In the genomic region with DNA sequence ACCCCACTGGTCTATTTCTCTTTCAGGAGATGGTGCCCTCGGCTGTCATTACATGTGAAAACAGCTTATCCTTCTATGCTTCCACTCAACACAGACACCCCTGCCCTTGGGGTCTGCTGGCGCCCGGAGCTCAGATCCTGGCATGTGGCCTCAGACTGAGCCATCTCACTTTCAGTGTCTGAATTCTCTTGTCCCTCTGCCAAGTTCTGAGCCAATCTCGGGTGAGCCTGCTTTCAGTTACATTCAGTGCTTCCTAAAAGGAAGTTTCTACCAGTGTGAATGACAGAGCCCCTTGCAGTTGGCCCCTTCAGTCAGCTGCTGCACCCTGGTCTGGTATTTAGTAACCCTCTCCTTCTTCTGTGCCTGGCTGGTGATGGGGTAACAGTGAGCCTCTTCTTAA, we compare ENCODE assay signal across 10 cellular contexts.
DNase-seq lines count a peak whose midpoint lies in the region; ATAC-seq and TF ChIP-seq lines count a peak whose summit lies in the region.
"Had no signal": no experiment of that assay in that cellular context is flagged by ENCODE, and none has a peak within 500 bp of the region (broad histone marks: within the 10 kb centered on the region; RNA-seq: fewer than 3 reads in every experiment).

No MANE protein-coding gene starts in this region.

- no peaks in the 10 kb centered on the region for H3K9me2 ChIP-seq in MM.1S (replicated peaks; ENCODE audit: insufficient read depth, low read length)
- no peaks in the 10 kb centered on the region for H3K9me2 ChIP-seq in PC-3 (replicated peaks; ENCODE audit: low read length)

- H3K4me3 ChIP-seq in MM.1S (ENCODE audit: low read length) (no peak overlapping the region; the same call in 1 of the 2 replicates), mucosa of descending colon (no peak overlapping the region), PC-3 (ENCODE audit: low read length) (no peak overlapping the region), Caco-2 (ENCODE audit: low read depth, low read length) (no peak overlapping the region)

- TF ChIP-seq CTCF in CD14-positive monocyte (IDR thresholded peaks at IDR 0.05) = no peak
- no peak for TF ChIP-seq CTCF in MM.1S (IDR thresholded peaks at IDR 0.05; ENCODE audit: low read length)
- TF ChIP-seq CTCF in chondrocyte (IDR thresholded peaks at IDR 0.05) = peak; percentile 20
- no peak for TF ChIP-seq CTCF in mucosa of descending colon (IDR thresholded peaks at IDR 0.05)
- no peak for TF ChIP-seq CTCF in PC-3 (conservative IDR thresholded peaks at IDR 0.05; ENCODE audit: low read depth, low read length)
- TF ChIP-seq CTCF in Caco-2 (IDR thresholded peaks at IDR 0.05; ENCODE audit: insufficient read depth in 1 of 2, low read depth in 1 of 2, low read length in 1 of 2, severe bottlenecking in 1 of 2, unreplicated experiment in 1 of 2) = no peak

- H3K27ac Mint-ChIP-seq in CD14-positive monocyte (peak overlapping the region in 6 of 7 donors; percentile 34 to 81 (median 72)), chondrocyte (ENCODE audit: unreplicated experiment) (peak overlapping the region; percentile 89), Caco-2 (ENCODE audit: unreplicated experiment) (no peak overlapping the region)
- H3K27ac Mint-ChIP-seq in activated naive CD8-positive, alpha-beta T cell treated with anti-CD3 and anti-CD28 coated beads, Interleukin-2, amount 50 U/mL, for 24 hours = no peak overlapping the region

- POLR2A ChIA-PET in PC-3 (lab: Charles Lee; ENCODE audit: unreplicated experiment) = no interaction called here
- POLR2A ChIA-PET in Caco-2 (lab: Charles Lee) = no interaction called here

- H3K79me2 ChIP-seq in MM.1S (ENCODE audit: low read length) (no peaks in the 10 kb centered on the region), PC-3 (ENCODE audit: low read length) (no peaks in the 10 kb centered on the region)

- H3K27me3 ChIP-seq in MM.1S (replicated peaks; ENCODE audit: insufficient read depth, low read length) = no peaks in the 10 kb centered on the region
- H3K27me3 ChIP-seq in PC-3 (ENCODE audit: low read length) = no peaks in the 10 kb centered on the region
- no peaks in the 10 kb centered on the region for H3K27me3 ChIP-seq in Caco-2 (replicated peaks; ENCODE audit: control insufficient read depth, insufficient read depth, low read length)
- H3K27me3 ChIP-seq: foreskin keratinocyte had no signal

- peak overlapping the region; percentile 65 to 92 for H3K4me3 Mint-ChIP-seq in CD14-positive monocyte
- H3K4me3 Mint-ChIP-seq in chondrocyte (ENCODE audit: unreplicated experiment) = peak overlapping the region; percentile 59
- H3K4me3 Mint-ChIP-seq in activated naive CD8-positive, alpha-beta T cell treated with anti-CD3 and anti-CD28 coated beads, Interleukin-2, amount 50 U/mL, for 24 hours = no peak overlapping the region
- no peak overlapping the region for H3K4me3 Mint-ChIP-seq in Caco-2 (ENCODE audit: unreplicated experiment)

- DNase-seq in CD14-positive monocyte (ENCODE audit: low spot score) (no peak), MM.1S (no peak), chondrocyte (ENCODE audit: low spot score) (no peak), mucosa of descending colon (peak in 2 of 3 donors; percentile 11 to 25), PC-3 (no peak), Caco-2 (no peak), left colon (no peak)
- DNase-seq in activated naive CD8-positive, alpha-beta T cell treated with anti-CD3 and anti-CD28 coated beads, Interleukin-2, amount 50 U/mL, for 24 hours = no peak
- DNase-seq: WERI-Rb-1 had no signal

- H4K20me1 ChIP-seq in MM.1S (ENCODE audit: insufficient read depth, low read length) (no peaks in the 10 kb centered on the region), PC-3 (ENCODE audit: low read length) (no peaks in the 10 kb centered on the region)

- BruUV-seq in PC-3 (replicated peaks; lab: Mats Ljungman, UMichigan) (no TSS peak), Caco-2 (replicated peaks; lab: Mats Ljungman, UMichigan) (no TSS peak)

- H3K36me3 Mint-ChIP-seq in CD14-positive monocyte (no peaks in the 10 kb centered on the region), chondrocyte (ENCODE audit: low read depth) (no peaks in the 10 kb centered on the region), Caco-2 (ENCODE audit: insufficient read depth, unreplicated experiment) (no peaks in the 10 kb centered on the region)
- H3K36me3 Mint-ChIP-seq in activated naive CD8-positive, alpha-beta T cell treated with anti-CD3 and anti-CD28 coated beads, Interleukin-2, amount 50 U/mL, for 24 hours (ENCODE audit: low read depth) = no peaks in the 10 kb centered on the region

- H3K9ac ChIP-seq in MM.1S (ENCODE audit: low read length) = no peak overlapping the region
- no peak overlapping the region for H3K9ac ChIP-seq in PC-3 (ENCODE audit: low read length)

- intact Hi-C loops in CD14-positive monocyte (cut with micrococcal nuclease) = no loop called here
- intact Hi-C loops in mucosa of descending colon (cut with DNase I, micrococcal nuclease) = loop anchor here in 1 of 2 donors (10.0 kb wide), 1 partner anchor 248 kb away; no protein-coding TSS in a partner anchor
- intact Hi-C loops in PC-3 (cut with micrococcal nuclease) = no loop called here
- intact Hi-C loops in Caco-2 (cut with micrococcal nuclease; ENCODE audit: unreplicated experiment) = no loop called here
- intact Hi-C loops in left colon (cut with DNase I, micrococcal nuclease) = no loop called here

- CTCF ChIA-PET in PC-3 (lab: Charles Lee) (no interaction called here), Caco-2 (lab: Charles Lee) (no interaction called here)

- H3K36me3 ChIP-seq in MM.1S (replicated peaks; ENCODE audit: insufficient read depth, low read length) (no peaks in the 10 kb centered on the region), mucosa of descending colon (ENCODE audit: low read depth) (no peaks in the 10 kb centered on the region), PC-3 (ENCODE audit: low read depth, low read length) (no peaks in the 10 kb centered on the region), Caco-2 (ENCODE audit: control insufficient read depth, insufficient read depth, low read length) (no peaks in the 10 kb centered on the region)
- H3K36me3 ChIP-seq: WERI-Rb-1 had no signal

- H3K27me3 Mint-ChIP-seq in CD14-positive monocyte (ENCODE audit: low read depth in 3 of 3) (no peaks in the 10 kb centered on the region), chondrocyte (ENCODE audit: low read depth) (no peaks in the 10 kb centered on the region), Caco-2 (ENCODE audit: insufficient read depth, unreplicated experiment) (no peaks in the 10 kb centered on the region)
- no peaks in the 10 kb centered on the region for H3K27me3 Mint-ChIP-seq in activated naive CD8-positive, alpha-beta T cell treated with anti-CD3 and anti-CD28 coated beads, Interleukin-2, amount 50 U/mL, for 24 hours

- H3K4me2 ChIP-seq in MM.1S (ENCODE audit: low read depth, low read length) = peak overlapping the region; percentile 52; the same call in 1 of the 2 replicates
- H3K4me2 ChIP-seq in PC-3 (ENCODE audit: low read length) = no peak overlapping the region

- no peaks in the 10 kb centered on the region for H3K9me3 Mint-ChIP-seq in CD14-positive monocyte
- no peaks in the 10 kb centered on the region for H3K9me3 Mint-ChIP-seq in chondrocyte (ENCODE audit: low read depth)
- H3K9me3 Mint-ChIP-seq in activated naive CD8-positive, alpha-beta T cell treated with anti-CD3 and anti-CD28 coated beads, Interleukin-2, amount 50 U/mL, for 24 hours = no peaks in the 10 kb centered on the region
- H3K9me3 Mint-ChIP-seq in Caco-2 (ENCODE audit: unreplicated experiment) = no peaks in the 10 kb centered on the region

- 0 out of 2 replicates have a peak, but pooled peaks cover 3% of the 10 kb centered on the region for H3K4me1 ChIP-seq in MM.1S (ENCODE audit: low read length)
- H3K4me1 ChIP-seq in mucosa of descending colon (ENCODE audit: low read depth) = no peaks in the 10 kb centered on the region
- H3K4me1 ChIP-seq in PC-3 (ENCODE audit: insufficient read depth, low read length) = no peaks in the 10 kb centered on the region
- H3K4me1 ChIP-seq in Caco-2 = peaks cover 6% of the 10 kb centered on the region; the same call in 1 of the 2 replicates

- no peaks in the 10 kb centered on the region for H3F3A ChIP-seq in MM.1S (ENCODE audit: insufficient read depth, low read length)
- H3F3A ChIP-seq in PC-3 (ENCODE audit: low read length, unreplicated experiment) = no peaks in the 10 kb centered on the region

- H2AFZ ChIP-seq in MM.1S (ENCODE audit: low read length) (peak overlapping the region; percentile 40; the same call in 1 of the 2 replicates), PC-3 (ENCODE audit: low read length) (no peak overlapping the region)

- peaks cover 15% of the 10 kb centered on the region for H3K4me1 Mint-ChIP-seq in CD14-positive monocyte
- H3K4me1 Mint-ChIP-seq in chondrocyte (ENCODE audit: low read depth) = peaks cover 31% of the 10 kb centered on the region
- H3K4me1 Mint-ChIP-seq in activated naive CD8-positive, alpha-beta T cell treated with anti-CD3 and anti-CD28 coated beads, Interleukin-2, amount 50 U/mL, for 24 hours = no peaks in the 10 kb centered on the region
- H3K4me1 Mint-ChIP-seq in Caco-2 (ENCODE audit: low read depth, unreplicated experiment) = no peaks in the 10 kb centered on the region

- H3K9me3 ChIP-seq in MM.1S (replicated peaks; ENCODE audit: insufficient read depth, low read length) (no peaks in the 10 kb centered on the region), mucosa of descending colon (no peaks in the 10 kb centered on the region), PC-3 (ENCODE audit: low read length) (no peaks in the 10 kb centered on the region), Caco-2 (no peaks in the 10 kb centered on the region)

- no peak for ATAC-seq in mucosa of descending colon
- no peak for ATAC-seq in activated naive CD8-positive, alpha-beta T cell treated with anti-CD3 and anti-CD28 coated beads, Interleukin-2, amount 50 U/mL, for 24 hours
- no peak for ATAC-seq in PC-3
- ATAC-seq in left colon = no peak
- ATAC-seq: foreskin keratinocyte had no signal

- no peak overlapping the region for H3K27ac ChIP-seq in MM.1S (ENCODE audit: low read length)
- H3K27ac ChIP-seq in PC-3 (ENCODE audit: low read length) = no peak overlapping the region
- H3K27ac ChIP-seq: foreskin keratinocyte, WERI-Rb-1 had no signal

Comparison
In these comparisons a context has a peak if more than half of its experiments do, and no peak if none do; other contexts are left out.
1. DNase-seq: peak in mucosa of descending colon (2 of 3); none in CD14-positive monocyte (single experiment), MM.1S (single experiment), chondrocyte (single experiment), activated naive CD8-positive, alpha-beta T cell treated with anti-CD3 and anti-CD28 coated beads, Interleukin-2, amount 50 U/mL, for 24 hours (single experiment), PC-3 (single experiment), Caco-2 (0 of 2) and left colon (0 of 2).
2. H3K27ac Mint-ChIP-seq: peak in CD14-positive monocyte (6 of 7) and chondrocyte (single experiment); none in activated naive CD8-positive, alpha-beta T cell treated with anti-CD3 and anti-CD28 coated beads, Interleukin-2, amount 50 U/mL, for 24 hours (single experiment) and Caco-2 (single experiment).
3. H3K4me3 Mint-ChIP-seq: peak in CD14-positive monocyte (2 of 2) and chondrocyte (single experiment); none in activated naive CD8-positive, alpha-beta T cell treated with anti-CD3 and anti-CD28 coated beads, Interleukin-2, amount 50 U/mL, for 24 hours (single experiment) and Caco-2 (single experiment).